20 cellular contexts compared by ENCODE assay signal in genomic region chr13:24660023-24660806, GRCh38. TPM values are rescaled to one million over a fixed set of nuclear protein-coding genes. Genes with fewer than 3 reads are reported as not detected.
"Had no signal": no experiment of that assay in that cellular context is flagged by ENCODE, and none has a peak within 500 bp of the region (broad histone marks: within the 10 kb centered on the region; RNA-seq: fewer than 3 reads in every experiment).

No MANE protein-coding gene starts in this region.

- H3K27me3 ChIP-seq: gastrocnemius medialis, tibial nerve had no signal

- H3K4me1 ChIP-seq: gastrocnemius medialis, heart right ventricle, left ventricle myocardium inferior, tibial nerve had no signal

- H3K9me3 ChIP-seq: gastrocnemius medialis, heart right ventricle, left ventricle myocardium inferior, tibial nerve had no signal

- H3K27ac ChIP-seq: gastrocnemius medialis, heart right ventricle, left ventricle myocardium inferior, skin epidermis, tibial nerve had no signal

- FAIRE-seq: keratinocyte had no signal

- H3K36me3 ChIP-seq: gastrocnemius medialis, heart right ventricle, left ventricle myocardium inferior, tibial nerve had no signal

- ATAC-seq: gastrocnemius medialis; heart right ventricle; natural killer cell treated with Interleukin-12 subunit alpha and Interleukin-12 subunit beta and Interleukin-15 and Interleukin-18, amount 100 ng/mL, for 72 hours; right cardiac atrium had no signal

- DNase-seq: activated CD4-positive, alpha-beta T cell treated with anti-CD3 and anti-CD28 coated beads, Interleukin-2, amount 10 ng/mL, durations not matched to agents 7 days and 5 days; activated CD8-positive, alpha-beta memory T cell treated with anti-CD3 and anti-CD28 coated beads for 24 hours; activated naive CD4-positive, alpha-beta T cell treated with Interleukin-2 at 50 U/mL for 16 hours; aorta; cerebellar nuclear complex; dermis blood vessel endothelial cell; endodermal cell; gastrocnemius medialis; heart right ventricle; left ventricle myocardium inferior; right cardiac atrium; stimulated activated CD4-positive, alpha-beta T cell treated with anti-CD3 and anti-CD28 coated beads, Interleukin-4, amount 100 ng/mL, for 24 hours; stimulated activated naive CD4-positive, alpha-beta T cell; SW 1271 had no signal

- H3K4me3 ChIP-seq: gastrocnemius medialis, heart right ventricle, left ventricle myocardium inferior, skin epidermis, tibial nerve had no signal

RNA-seq across cellular contexts. Expression of gene ATP12A, which starts 20.0 kb away (rescaled TPM):
- total RNA-seq: aorta, dermis blood vessel endothelial cell, epithelial cell of proximal tubule, gastrocnemius medialis, heart right ventricle, left ventricle myocardium inferior, right cardiac atrium, subcutaneous adipose tissue, tibial nerve had no signal
- polyA plus RNA-seq: heart right ventricle, right cardiac atrium had no signal
